Comparison of ENCODE assay signal across 1 cellular context in genomic region chr2:30482025-30482424, GRCh38.
TF ChIP-seq lines count a peak whose summit lies in the region.

No MANE protein-coding gene starts in this region.

TF ChIP-seq in IMR-90, 13 proteins besides CTCF, POLR2A, EP300 and RAD21 (continued from another document):
- TF ChIP-seq BHLHE40 (IDR thresholded peaks at IDR 0.05; ENCODE audit: low read depth, low read length): no peak
- no peak for TF ChIP-seq MAZ (IDR thresholded peaks at IDR 0.05; ENCODE audit: borderline replicate concordance, low read depth, low read length)
- no peak for TF ChIP-seq NFE2L2 (IDR thresholded peaks at IDR 0.05; ENCODE audit: low read depth, low read length)
